In the genomic region with DNA sequence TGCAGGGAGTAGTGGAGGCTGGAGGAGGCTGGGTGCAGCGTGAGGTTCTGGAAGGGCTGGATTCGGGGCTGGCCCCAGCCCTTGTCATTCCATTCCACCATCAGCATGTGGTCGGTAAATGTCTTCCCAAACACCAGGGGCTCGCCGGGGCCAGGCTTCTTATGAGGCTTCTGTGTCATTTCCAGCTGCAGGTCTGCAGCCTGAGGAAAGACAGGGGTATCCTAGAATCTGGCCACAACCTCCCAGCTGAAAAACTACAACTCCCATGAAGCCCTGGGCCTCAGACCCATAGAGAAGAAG, we compare ENCODE assay signal across 6 cellular contexts. TPM values are rescaled to one million over a fixed set of nuclear protein-coding genes. Genes with fewer than 3 reads are reported as not detected.
DNase-seq lines count a peak whose midpoint lies in the region; ATAC-seq lines count a peak whose summit lies in the region.

No MANE protein-coding gene starts in this region.

- H3K36me3 Mint-ChIP-seq in activated CD4-positive, alpha-beta memory T cell treated with anti-CD3 and anti-CD28 coated beads, Interleukin-2, amount 10 ng/mL, durations not matched to agents 7 days and 5 days (ENCODE audit: low read depth), result no peaks in the 10 kb centered on the region
- no peaks in the 10 kb centered on the region for H3K36me3 Mint-ChIP-seq in natural killer cell treated with Interleukin-12 subunit alpha and Interleukin-12 subunit beta and Interleukin-15 and Interleukin-18, amount 100 ng/mL, for 72 hours

- CTCF ChIA-PET in activated CD4-positive, alpha-beta memory T cell treated with anti-CD3 and anti-CD28 coated beads, Interleukin-2, amount 10 ng/mL, durations not matched to agents 7 days and 5 days (lab: Charles Lee), result interaction anchor here (0.5 to 2.8 kb wide), 7 partner anchors 12 to 164 kb away, joined by 3 to 20 read pairs (median 4); a partner anchor contains a TSS

- intact Hi-C loops in left ventricle myocardium superior (cut with micrococcal nuclease), result no loop called here

- peak; percentile 51 to 62 for ATAC-seq in natural killer cell treated with Interleukin-12 subunit alpha and Interleukin-12 subunit beta and Interleukin-15 and Interleukin-18, amount 100 ng/mL, for 72 hours
- ATAC-seq in left ventricle myocardium superior, result no peak
- no peak for ATAC-seq in GM18868 (IDR thresholded peaks at IDR 0.05; ENCODE audit: unreplicated experiment)

- H3K4me1 Mint-ChIP-seq in activated CD4-positive, alpha-beta memory T cell treated with anti-CD3 and anti-CD28 coated beads, Interleukin-2, amount 10 ng/mL, durations not matched to agents 7 days and 5 days, result peaks cover 25% of the 10 kb centered on the region
- peaks cover 15 to 24% of the 10 kb centered on the region in 2 donors for H3K4me1 Mint-ChIP-seq in natural killer cell treated with Interleukin-12 subunit alpha and Interleukin-12 subunit beta and Interleukin-15 and Interleukin-18, amount 100 ng/mL, for 72 hours (ENCODE audit: low read depth in 2 of 2)

- H3K27ac Mint-ChIP-seq in activated CD4-positive, alpha-beta memory T cell treated with anti-CD3 and anti-CD28 coated beads, Interleukin-2, amount 10 ng/mL, durations not matched to agents 7 days and 5 days, result no peak overlapping the region
- H3K27ac Mint-ChIP-seq in natural killer cell treated with Interleukin-12 subunit alpha and Interleukin-12 subunit beta and Interleukin-15 and Interleukin-18, amount 100 ng/mL, for 72 hours, result no peak overlapping the region

- peak; percentile 71 for DNase-seq in DMS53 (lab: John Stamatoyannopoulos, UW)
- no peak for DNase-seq in DMS53 treated with DMSO at 0.1 percent for 48 hours (lab: John Stamatoyannopoulos, UW; ENCODE audit: unreplicated experiment)
- peak; percentile 62 for DNase-seq in activated CD4-positive, alpha-beta memory T cell treated with anti-CD3 and anti-CD28 coated beads, Interleukin-2, amount 10 ng/mL, durations not matched to agents 7 days and 5 days
- no peak for DNase-seq in natural killer cell treated with Interleukin-12 subunit alpha and Interleukin-12 subunit beta and Interleukin-15 and Interleukin-18, amount 100 ng/mL, for 72 hours (ENCODE audit: low spot score)
- no peak for DNase-seq in left ventricle myocardium superior

- H3K4me3 Mint-ChIP-seq in activated CD4-positive, alpha-beta memory T cell treated with anti-CD3 and anti-CD28 coated beads, Interleukin-2, amount 10 ng/mL, durations not matched to agents 7 days and 5 days, result no peak overlapping the region
- no peak overlapping the region for H3K4me3 Mint-ChIP-seq in natural killer cell treated with Interleukin-12 subunit alpha and Interleukin-12 subunit beta and Interleukin-15 and Interleukin-18, amount 100 ng/mL, for 72 hours

- POLR2A ChIA-PET in activated CD4-positive, alpha-beta memory T cell treated with anti-CD3 and anti-CD28 coated beads, Interleukin-2, amount 10 ng/mL, durations not matched to agents 7 days and 5 days (lab: Charles Lee), result interaction anchor here (0.7 to 1.0 kb wide), 3 partner anchors 10 to 127 kb away, joined by 3 read pairs; a partner anchor contains a TSS

- no peaks in the 10 kb centered on the region for H3K9me3 Mint-ChIP-seq in activated CD4-positive, alpha-beta memory T cell treated with anti-CD3 and anti-CD28 coated beads, Interleukin-2, amount 10 ng/mL, durations not matched to agents 7 days and 5 days
- H3K9me3 Mint-ChIP-seq in natural killer cell treated with Interleukin-12 subunit alpha and Interleukin-12 subunit beta and Interleukin-15 and Interleukin-18, amount 100 ng/mL, for 72 hours, result no peaks in the 10 kb centered on the region

- H3K27me3 Mint-ChIP-seq in activated CD4-positive, alpha-beta memory T cell treated with anti-CD3 and anti-CD28 coated beads, Interleukin-2, amount 10 ng/mL, durations not matched to agents 7 days and 5 days, result no peaks in the 10 kb centered on the region
- H3K27me3 Mint-ChIP-seq in natural killer cell treated with Interleukin-12 subunit alpha and Interleukin-12 subunit beta and Interleukin-15 and Interleukin-18, amount 100 ng/mL, for 72 hours, result no peaks in the 10 kb centered on the region

RNA-seq across cellular contexts. Expression of a gene that starts 4.4 kb away (rescaled TPM):
- 10 to 100 TPM; 39.8 TPM for total RNA-seq in activated CD4-positive, alpha-beta memory T cell treated with anti-CD3 and anti-CD28 coated beads, Interleukin-2, amount 10 ng/mL, durations not matched to agents 7 days and 5 days
- total RNA-seq in natural killer cell treated with Interleukin-12 subunit alpha and Interleukin-12 subunit beta and Interleukin-15 and Interleukin-18, amount 100 ng/mL, for 72 hours, result 10 to 100 TPM; 31.7 to 40.4 TPM
- 64.6 TPM for total RNA-seq in left ventricle myocardium superior

RNA-seq across cellular contexts. Expression of a gene that starts 29.8 kb away (rescaled TPM):
- total RNA-seq in activated CD4-positive, alpha-beta memory T cell treated with anti-CD3 and anti-CD28 coated beads, Interleukin-2, amount 10 ng/mL, durations not matched to agents 7 days and 5 days, result under 1 TPM; 0.50 to 0.63 TPM
- total RNA-seq in natural killer cell treated with Interleukin-12 subunit alpha and Interleukin-12 subunit beta and Interleukin-15 and Interleukin-18, amount 100 ng/mL, for 72 hours, result under 1 TPM in 1 of 2 donors, not detected in 1; 0.26 TPM
- 1.2 TPM for total RNA-seq in left ventricle myocardium superior

RNA-seq across cellular contexts. Expression of a gene that starts 51.1 kb away (rescaled TPM):
- not detected for total RNA-seq in activated CD4-positive, alpha-beta memory T cell treated with anti-CD3 and anti-CD28 coated beads, Interleukin-2, amount 10 ng/mL, durations not matched to agents 7 days and 5 days
- not detected for total RNA-seq in natural killer cell treated with Interleukin-12 subunit alpha and Interleukin-12 subunit beta and Interleukin-15 and Interleukin-18, amount 100 ng/mL, for 72 hours
- total RNA-seq in left ventricle myocardium superior, result not detected

RNA-seq across cellular contexts. Expression of a gene that starts 54.0 kb away (rescaled TPM):
- total RNA-seq in activated CD4-positive, alpha-beta memory T cell treated with anti-CD3 and anti-CD28 coated beads, Interleukin-2, amount 10 ng/mL, durations not matched to agents 7 days and 5 days, result under 1 TPM; 0.28 to 0.45 TPM
- total RNA-seq in natural killer cell treated with Interleukin-12 subunit alpha and Interleukin-12 subunit beta and Interleukin-15 and Interleukin-18, amount 100 ng/mL, for 72 hours, result under 1 TPM in 1 of 2 donors, not detected in 1; 0.21 TPM
- 1.6 TPM for total RNA-seq in left ventricle myocardium superior

RNA-seq across cellular contexts. Expression of a gene that starts 59.8 kb away (rescaled TPM):
- total RNA-seq in activated CD4-positive, alpha-beta memory T cell treated with anti-CD3 and anti-CD28 coated beads, Interleukin-2, amount 10 ng/mL, durations not matched to agents 7 days and 5 days, result not detected
- not detected for total RNA-seq in natural killer cell treated with Interleukin-12 subunit alpha and Interleukin-12 subunit beta and Interleukin-15 and Interleukin-18, amount 100 ng/mL, for 72 hours
- total RNA-seq in left ventricle myocardium superior, result 1.0 TPM

Comparison
In these comparisons a context has a peak if more than half of its experiments do, and no peak if none do; other contexts are left out.
1. DNase-seq: peak in DMS53 (single experiment) and activated CD4-positive, alpha-beta memory T cell treated with anti-CD3 and anti-CD28 coated beads, Interleukin-2, amount 10 ng/mL, durations not matched to agents 7 days and 5 days (single experiment); none in DMS53 treated with DMSO at 0.1 percent for 48 hours (single experiment), natural killer cell treated with Interleukin-12 subunit alpha and Interleukin-12 subunit beta and Interleukin-15 and Interleukin-18, amount 100 ng/mL, for 72 hours (single experiment) and left ventricle myocardium superior (single experiment).
2. ATAC-seq: peak in natural killer cell treated with Interleukin-12 subunit alpha and Interleukin-12 subunit beta and Interleukin-15 and Interleukin-18, amount 100 ng/mL, for 72 hours (2 of 2); none in left ventricle myocardium superior (single experiment) and GM18868 (single experiment).